Comparison of ENCODE assay signal across 27 cellular contexts in the genomic region with DNA sequence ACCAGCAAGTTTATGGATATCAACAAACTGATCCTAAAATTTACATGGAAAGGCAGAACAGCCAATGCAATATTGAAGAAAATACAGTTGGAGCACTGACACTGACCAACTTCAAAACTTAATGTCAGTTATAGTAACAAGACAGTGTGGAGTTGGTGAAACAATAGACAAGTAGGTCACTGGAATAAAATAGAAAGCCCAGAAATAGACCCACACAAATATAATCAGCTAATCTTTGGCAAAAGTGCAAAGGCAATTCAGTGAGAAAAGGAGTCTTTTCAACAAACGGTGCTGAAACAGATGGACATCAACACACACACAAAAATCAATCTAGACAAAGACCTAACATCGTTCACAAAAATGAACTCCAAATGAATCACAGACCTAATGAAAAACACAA.
"Had no signal": no experiment of that assay in that cellular context is flagged by ENCODE, and none has a peak within 500 bp of the region (broad histone marks: within the 10 kb centered on the region; RNA-seq: fewer than 3 reads in every experiment).

No MANE protein-coding gene starts in this region.

- DNase-seq: cerebellar nuclear complex; dorsolateral prefrontal cortex; effector CD4-positive, alpha-beta T cell; foreskin fibroblast; heart left ventricle; kidney; mesendoderm; midbrain; naive thymus-derived CD8-positive, alpha-beta T cell; nephron progenitor cell; nucleus accumbens; ovary; posterior cingulate gyrus; retina; right lobe of liver; stimulated activated CD4-positive, alpha-beta T cell treated with anti-CD3 and anti-CD28 coated beads, Interleukin-12 subunit alpha, Interleukin-12 subunit beta, amount 100 ng/mL, for 4 hours; stimulated activated CD4-positive, alpha-beta T cell treated with anti-CD3 and anti-CD28 coated beads, Interleukin-1b, Interleukin-23, amount 100 ng/mL, for 48 hours; stimulated activated CD4-positive, alpha-beta T cell treated with anti-CD3 and anti-CD28 coated beads, Interleukin-4, amount 100 ng/mL, for 1 hour; stimulated activated CD8-positive, alpha-beta memory T cell treated with anti-CD3 and anti-CD28 coated beads, Interleukin-4, amount 100 ng/mL, for 48 hours; stimulated activated naive CD4-positive, alpha-beta T cell; stimulated activated naive CD8-positive, alpha-beta T cell treated with anti-CD3 and anti-CD28 coated beads, Interleukin-15, amount 100 ng/mL, for 72 hours; testis; tibial artery had no signal

- H3K4me3 ChIP-seq: dorsolateral prefrontal cortex, gastroesophageal sphincter, heart left ventricle, hepatocyte, ovary, right lobe of liver, smooth muscle cell, testis, tibial artery had no signal

- H3K27ac Mint-ChIP-seq: nephron progenitor cell; stimulated activated naive CD8-positive, alpha-beta T cell treated with anti-CD3 and anti-CD28 coated beads, Interleukin-15, amount 100 ng/mL, for 72 hours; type B pancreatic cell had no signal

- H3K36me3 ChIP-seq: gastroesophageal sphincter, ovary, right lobe of liver had no signal

- H3K4me1 Mint-ChIP-seq: nephron progenitor cell had no signal

- H3K4me1 ChIP-seq: right lobe of liver, testis had no signal

- H3K4me3 Mint-ChIP-seq: nephron progenitor cell; stimulated activated naive CD8-positive, alpha-beta T cell treated with anti-CD3 and anti-CD28 coated beads, Interleukin-15, amount 100 ng/mL, for 72 hours; type B pancreatic cell had no signal

- H3K27me3 ChIP-seq: dorsolateral prefrontal cortex, gastroesophageal sphincter, heart left ventricle, hepatocyte, ovary, right lobe of liver, testis, tibial artery had no signal

- H3K9me3 ChIP-seq: gastroesophageal sphincter, ovary, right lobe of liver, testis, tibial artery had no signal

- H3K27me3 Mint-ChIP-seq: naive thymus-derived CD8-positive, alpha-beta T cell; stimulated activated naive CD8-positive, alpha-beta T cell treated with anti-CD3 and anti-CD28 coated beads, Interleukin-15, amount 100 ng/mL, for 72 hours; type B pancreatic cell had no signal

- H3K27ac ChIP-seq: dorsolateral prefrontal cortex, gastroesophageal sphincter, heart left ventricle, hepatocyte, ovary, right lobe of liver, testis, tibial artery had no signal
